In the genomic region with DNA sequence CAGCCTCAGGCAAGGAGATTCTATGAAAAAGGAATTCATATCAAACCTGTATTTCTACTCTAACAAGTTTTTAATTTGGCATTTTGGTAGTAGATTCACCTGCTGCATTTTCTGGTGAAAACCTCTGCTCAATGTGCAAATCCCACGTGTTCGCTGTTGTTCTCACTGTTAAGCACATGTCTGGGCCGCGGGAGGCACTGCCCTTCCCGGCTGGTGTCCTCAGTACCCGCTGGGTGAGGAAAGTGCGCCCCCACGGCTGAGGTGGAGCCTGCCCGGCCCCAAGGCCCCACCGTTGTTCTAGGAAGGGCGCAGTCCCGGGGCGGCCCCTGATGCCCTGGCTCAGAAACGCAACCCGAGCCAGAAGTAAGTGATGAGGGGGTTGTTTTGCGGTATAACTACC, we compare ENCODE assay signal across 16 cellular contexts.
DNase-seq lines count a peak whose midpoint lies in the region; ATAC-seq, FAIRE-seq and TF ChIP-seq lines count a peak whose summit lies in the region.
"Had no signal": no experiment of that assay in that cellular context is flagged by ENCODE, and none has a peak within 500 bp of the region (broad histone marks: within the 10 kb centered on the region; RNA-seq: fewer than 3 reads in every experiment).

No MANE protein-coding gene starts in this region.

- peak; percentile 5 for FAIRE-seq in urothelium cell line (lab: Jason Lieb, UNC)
- FAIRE-seq: H54 had no signal

- ATAC-seq in activated CD4-positive, CD25-positive, alpha-beta regulatory T cell treated with anti-CD3 and anti-CD28 coated beads, Interleukin-2, amount 50 U/mL, for 24 hours, result no peak
- ATAC-seq: Panc1 had no signal

- intact Hi-C loops in spleen (cut with DNase I; ENCODE audit: low total_unique reads), result no loop called here

- H3K4me1 ChIP-seq in spleen, result no peaks in the 10 kb centered on the region

- DNase-seq in NCI-H1930 (lab: John Stamatoyannopoulos, UW), result peak; percentile 7 to 55
- peak; percentile 6 for DNase-seq in WERI-Rb-1
- DNase-seq in iPS-NIHi7 (ENCODE audit: extremely low spot score), result peak; percentile 52
- DNase-seq in urothelium cell line (ENCODE audit: low spot score), result no peak
- DNase-seq in MV-4-11 (lab: John Stamatoyannopoulos, UW), result no peak
- no peak for DNase-seq in spleen
- DNase-seq: CD8-positive, alpha-beta memory T cell; DMS 273 treated with DMSO at 0.1 percent for 48 hours; NCI-H1436; NCI-H2081 treated with DMSO at 0.1 percent for 48 hours; NCI-H226; NCI-H526 treated with DMSO at 0.1 percent for 48 hours; SHP77 treated with DMSO at 0.1 percent for 48 hours had no signal

- WGBS in spleen, 5 donors, result 54 to 76% (median 61%) methylated on average over 16 of the region's 16 CpGs

- H3K27me3 ChIP-seq in WERI-Rb-1 (ENCODE audit: insufficient read depth, low read depth, severe bottlenecking) (no peaks in the 10 kb centered on the region), spleen (replicated peaks in 1 of 7) (no peaks in the 10 kb centered on the region)

- no peak for TF ChIP-seq POLR2A in spleen (IDR thresholded peaks at IDR 0.05)

- no peak for TF ChIP-seq CTCF in WERI-Rb-1 (IDR thresholded peaks at IDR 0.05; ENCODE audit: low read depth, low read length)
- no peak for TF ChIP-seq CTCF in spleen (IDR thresholded peaks at IDR 0.05 in 8 of 11, conservative IDR thresholded peaks at IDR 0.05 in 3 of 11)

- H3K36me3 ChIP-seq in WERI-Rb-1, result no peaks in the 10 kb centered on the region
- H3K36me3 ChIP-seq in spleen, result no peaks in the 10 kb centered on the region

- H3K4me3 ChIP-seq in WERI-Rb-1 (ENCODE audit: low read depth, low read length) (no peak overlapping the region), spleen (no peak overlapping the region)

- no peak overlapping the region for H3K27ac ChIP-seq in WERI-Rb-1
- no peak overlapping the region for H3K27ac ChIP-seq in spleen

- H3K9me3 ChIP-seq in WERI-Rb-1 (ENCODE audit: severe bottlenecking), result no peaks in the 10 kb centered on the region
- H3K9me3 ChIP-seq in spleen, result peaks cover 0 to 6% (median 0%) of the 10 kb centered on the region in 8 donors

Comparison
In these comparisons a context has a peak if more than half of its experiments do, and no peak if none do; other contexts are left out.
1. DNase-seq: peak in NCI-H1930 (2 of 2), WERI-Rb-1 (single experiment) and iPS-NIHi7 (single experiment); none in urothelium cell line (single experiment), MV-4-11 (single experiment) and spleen (single experiment).